20 cellular contexts compared by ENCODE assay signal in the genomic region with DNA sequence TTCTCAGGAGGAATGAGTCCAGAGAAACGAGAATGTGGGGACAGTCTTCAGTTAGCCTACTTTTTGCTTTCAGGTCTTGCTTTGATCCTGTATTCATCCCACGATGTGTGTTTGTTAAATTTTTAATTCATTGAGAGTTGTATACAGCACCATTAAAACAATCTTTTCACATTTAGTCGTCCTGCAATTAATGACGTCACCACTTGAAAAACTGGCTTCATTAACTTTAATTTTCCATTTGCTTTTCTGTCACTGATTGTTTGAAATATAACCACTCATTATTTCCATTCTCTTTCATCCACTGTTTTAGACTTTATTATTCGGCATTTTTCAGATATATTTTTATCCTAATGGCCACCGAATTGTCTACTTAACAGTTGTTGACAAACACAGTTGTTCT.
DNase-seq lines count a peak whose midpoint lies in the region; ATAC-seq, FAIRE-seq and TF ChIP-seq lines count a peak whose summit lies in the region.
"Had no signal": no experiment of that assay in that cellular context is flagged by ENCODE, and none has a peak within 500 bp of the region (broad histone marks: within the 10 kb centered on the region; RNA-seq: fewer than 3 reads in every experiment).

No MANE protein-coding gene starts in this region.

- no peak overlapping the region for H3K4ac ChIP-seq in mesendoderm (ENCODE audit: low read depth, low read length)

- no peaks in the 10 kb centered on the region for H3K4me1 ChIP-seq in HepG2 (ENCODE audit: insufficient read depth, low read length)
- no peaks in the 10 kb centered on the region for H3K4me1 ChIP-seq in right lobe of liver
- H3K4me1 ChIP-seq in SJCRH30: peaks cover 12% of the 10 kb centered on the region
- no peaks in the 10 kb centered on the region for H3K4me1 ChIP-seq in neural progenitor cell
- H3K4me1 ChIP-seq in pancreas: no peaks in the 10 kb centered on the region
- no peaks in the 10 kb centered on the region for H3K4me1 ChIP-seq in mesendoderm (ENCODE audit: control insufficient read depth, low read depth, low read length)

- H3K4me1 Mint-ChIP-seq in neural progenitor cell: peaks cover 2% of the 10 kb centered on the region
- H3K4me1 Mint-ChIP-seq: CD4-positive, alpha-beta memory T cell had no signal

- no peak overlapping the region for H2BK120ac ChIP-seq in mesendoderm (ENCODE audit: low read depth, low read length)

- POLR2A ChIA-PET in HepG2 (lab: Yijun Ruan, JAX): no interaction called here

- ATAC-seq in HepG2 (no peak), right lobe of liver (no peak), pancreas (no peak), HG03354 (IDR thresholded peaks at IDR 0.05; ENCODE audit: poor library complexity, severe bottlenecking, unreplicated experiment) (no peak)

- no peak overlapping the region for H2BK15ac ChIP-seq in mesendoderm (replicated peaks; ENCODE audit: low read depth)

- no peak overlapping the region for H4K8ac ChIP-seq in mesendoderm (ENCODE audit: low read depth, low read length)

- H3K56ac ChIP-seq in mesendoderm (ENCODE audit: low read length): no peak overlapping the region

- H2AFZ ChIP-seq in HepG2 (ENCODE audit: low read length): no peak overlapping the region
- peak overlapping the region; percentile 12 for H2AFZ ChIP-seq in neural progenitor cell (replicated peaks)
- H2AFZ ChIP-seq: GM23248 had no signal

- no peak overlapping the region for H3K27ac ChIP-seq in HepG2 (ENCODE audit: extremely low read length, insufficient read depth, low read length)
- no peak overlapping the region for H3K27ac ChIP-seq in right lobe of liver
- H3K27ac ChIP-seq in SJCRH30: peak overlapping the region; percentile 59
- no peak overlapping the region for H3K27ac ChIP-seq in neural progenitor cell
- H3K27ac ChIP-seq in pancreas: no peak overlapping the region
- no peak overlapping the region for H3K27ac ChIP-seq in mesendoderm (ENCODE audit: low read depth, low read length)
- H3K27ac ChIP-seq: GM23248 had no signal

- no peak overlapping the region for H4K5ac ChIP-seq in mesendoderm (ENCODE audit: low read length)

- no peaks in the 10 kb centered on the region for H3K36me3 Mint-ChIP-seq in neural progenitor cell
- H3K36me3 Mint-ChIP-seq: CD4-positive, alpha-beta memory T cell had no signal

- FAIRE-seq in HepG2 (lab: Jason Lieb, UNC) (no peak), pancreas (lab: Jason Lieb, UNC) (no peak)
- FAIRE-seq: G401.6, GM19239, H1 had no signal

- H3K27ac Mint-ChIP-seq in neural progenitor cell: no peak overlapping the region

- no peak for TF ChIP-seq EP300 in HepG2 (IDR thresholded peaks at IDR 0.05; ENCODE audit: low read depth in 2 of 2, low read length in 2 of 2)
- no peak for TF ChIP-seq EP300 in HepG2 (CRISPR knock-in tag; IDR thresholded peaks at IDR 0.05; ENCODE audit: borderline replicate concordance)

- H3K4me2 ChIP-seq in HepG2 (ENCODE audit: low read depth, low read length) (no peak overlapping the region), neural progenitor cell (no peak overlapping the region), mesendoderm (ENCODE audit: low read length) (no peak overlapping the region)

- no peak overlapping the region for H3K23ac ChIP-seq in mesendoderm (ENCODE audit: low read length)

- no peaks in the 10 kb centered on the region for H3K36me3 ChIP-seq in HepG2 (replicated peaks in 1 of 2; ENCODE audit: control insufficient read depth in 1 of 2, insufficient read depth in 2 of 2, low read length in 2 of 2)
- H3K36me3 ChIP-seq in right lobe of liver: no peaks in the 10 kb centered on the region
- no peaks in the 10 kb centered on the region for H3K36me3 ChIP-seq in SJCRH30
- no peaks in the 10 kb centered on the region for H3K36me3 ChIP-seq in neural progenitor cell
- H3K36me3 ChIP-seq in pancreas: no peaks in the 10 kb centered on the region
- no peaks in the 10 kb centered on the region for H3K36me3 ChIP-seq in mesendoderm (ENCODE audit: control insufficient read depth, insufficient read depth, low read length)

- H4K20me1 ChIP-seq in HepG2 (ENCODE audit: insufficient read depth, low read length) (no peaks in the 10 kb centered on the region), neural progenitor cell (ENCODE audit: low read depth) (no peaks in the 10 kb centered on the region)

- TF ChIP-seq POLR2A in HepG2 (IDR thresholded peaks at IDR 0.05; ENCODE audit: insufficient read depth in 1 of 2, low read depth in 2 of 2, low read length in 2 of 2) (no peak), right lobe of liver (IDR thresholded peaks at IDR 0.05) (no peak)

- H3K27me3 ChIP-seq in HepG2 (ENCODE audit: control insufficient read depth in 1 of 2, insufficient read depth in 2 of 2, low read length in 2 of 2) (no peaks in the 10 kb centered on the region), right lobe of liver (no peaks in the 10 kb centered on the region), SJCRH30 (no peaks in the 10 kb centered on the region), neural progenitor cell (no peaks in the 10 kb centered on the region), pancreas (no peaks in the 10 kb centered on the region), mesendoderm (ENCODE audit: insufficient read depth, low read length, poor library complexity) (no peaks in the 10 kb centered on the region)

- H3K27me3 Mint-ChIP-seq in neural progenitor cell (ENCODE audit: insufficient read depth, low read depth): peaks cover 2% of the 10 kb centered on the region

- DNase-seq in HepG2 (ENCODE audit: low spot score) (no peak), right lobe of liver (no peak), SJCRH30 (no peak), neural progenitor cell (ENCODE audit: low spot score) (no peak), pancreas (no peak), mesendoderm (no peak)
- DNase-seq: 8988T; C1 segment of cervical spinal cord; Calu3; CD4-positive, alpha-beta memory T cell; COR-L47; DMS53; DND-41; GM23248; H7; HCEC 1CT had no signal

- TF ChIP-seq CTCF in HepG2 (CRISPR knock-in tag; IDR thresholded peaks at IDR 0.05) (no peak), right lobe of liver (IDR thresholded peaks at IDR 0.05) (no peak), neural progenitor cell (IDR thresholded peaks at IDR 0.05) (no peak), pancreas (IDR thresholded peaks at IDR 0.05) (no peak)

- intact Hi-C loops in HepG2 (cut with micrococcal nuclease; ENCODE audit: unreplicated experiment) (no loop called here), right lobe of liver (cut with DNase I) (no loop called here), pancreas (cut with DNase I) (no loop called here)

- no peak overlapping the region for H2BK5ac ChIP-seq in mesendoderm (ENCODE audit: low read length)

- H3F3A ChIP-seq in neural progenitor cell (ENCODE audit: low read depth): no peaks in the 10 kb centered on the region

- H3K9me3 Mint-ChIP-seq in neural progenitor cell: peaks cover 2% of the 10 kb centered on the region

- no peaks in the 10 kb centered on the region for H3K79me2 ChIP-seq in HepG2 (ENCODE audit: insufficient read depth, low read length)
- H3K79me2 ChIP-seq in neural progenitor cell (ENCODE audit: low read depth): no peaks in the 10 kb centered on the region
- no peaks in the 10 kb centered on the region for H3K79me2 ChIP-seq in mesendoderm (ENCODE audit: control insufficient read depth, insufficient read depth, low read length)

- H3K79me1 ChIP-seq in mesendoderm (ENCODE audit: low read length): no peaks in the 10 kb centered on the region

- H3K4me3 ChIP-seq in HepG2 (replicated peaks in 1 of 3; ENCODE audit: insufficient read depth in 1 of 3, low read depth in 2 of 3, low read length in 3 of 3) (no peak overlapping the region), right lobe of liver (no peak overlapping the region), SJCRH30 (no peak overlapping the region), neural progenitor cell (no peak overlapping the region), pancreas (no peak overlapping the region), mesendoderm (ENCODE audit: low read length) (no peak overlapping the region)
- H3K4me3 ChIP-seq: GM23248 had no signal

- TF ChIP-seq RAD21 in HepG2 (CRISPR knock-in tag; IDR thresholded peaks at IDR 0.05): no peak

- in situ Hi-C loops in HepG2 (cut with HindIII; ENCODE audit: extremely low pct_ligation_motif_present, low pct_unique_long_range_greater_than_20kb): no loop called here

- H3K9ac ChIP-seq in HepG2 (ENCODE audit: insufficient read depth, low read depth, low read length): no peak overlapping the region
- H3K9ac ChIP-seq in neural progenitor cell: no peak overlapping the region
- no peak overlapping the region for H3K9ac ChIP-seq in mesendoderm (ENCODE audit: low read length)
- H3K9ac ChIP-seq: GM23248 had no signal

- H2AK5ac ChIP-seq in mesendoderm (ENCODE audit: low read length): no peak overlapping the region

- no TSS peak for BruUV-seq in HepG2 (replicated peaks; lab: Mats Ljungman, UMichigan)

- H3K4me3 Mint-ChIP-seq in neural progenitor cell: no peak overlapping the region
- H3K4me3 Mint-ChIP-seq: CD4-positive, alpha-beta memory T cell had no signal

- H3K18ac ChIP-seq in mesendoderm (ENCODE audit: low read length): no peak overlapping the region

- WGBS in HepG2 (ENCODE audit: low lambda C conversion rate): 17% methylated on average over 6 of the region's 6 CpGs
- WGBS in right lobe of liver (ENCODE audit: insufficient coverage, low coverage, low lambda C conversion rate, missing lambda C conversion rate): 70% methylated on average over 6 of the region's 6 CpGs
- WGBS in pancreas, 2 donors: 85 to 91% methylated on average over 6 of the region's 6 CpGs
- no CpG with 5 or more reads among the region's 6 CpGs for WGBS in mesendoderm (ENCODE audit: extremely low coverage, insufficient coverage, low lambda C conversion rate)

- H3K9me3 ChIP-seq in HepG2 (ENCODE audit: low read length) (no peaks in the 10 kb centered on the region), right lobe of liver (no peaks in the 10 kb centered on the region), SJCRH30 (replicated peaks) (no peaks in the 10 kb centered on the region), neural progenitor cell (ENCODE audit: low read depth) (no peaks in the 10 kb centered on the region), pancreas (no peaks in the 10 kb centered on the region)

- CTCF ChIA-PET in HepG2 (lab: Yijun Ruan, JAX; ENCODE audit: low intra/inter-chr PET ratio, low total read pairs): no interaction called here

TF ChIP-seq in HepG2, 621 proteins besides CTCF, POLR2A, EP300 and RAD21:
- peak; percentile 99 for TF ChIP-seq ATF7 (IDR thresholded peaks at IDR 0.05)
- TF ChIP-seq ATF7 (CRISPR knock-in tag; IDR thresholded peaks at IDR 0.05): no peak
- TF ChIP-seq RFXANK (CRISPR knock-in tag; IDR thresholded peaks at IDR 0.05): no peak
- peak; percentile 95 for TF ChIP-seq CREB1 (IDR thresholded peaks at IDR 0.05)
- TF ChIP-seq CREB1 (CRISPR knock-in tag; IDR thresholded peaks at IDR 0.05): no peak
